Comparison of ENCODE assay signal across 8 cellular contexts in the genomic region with DNA sequence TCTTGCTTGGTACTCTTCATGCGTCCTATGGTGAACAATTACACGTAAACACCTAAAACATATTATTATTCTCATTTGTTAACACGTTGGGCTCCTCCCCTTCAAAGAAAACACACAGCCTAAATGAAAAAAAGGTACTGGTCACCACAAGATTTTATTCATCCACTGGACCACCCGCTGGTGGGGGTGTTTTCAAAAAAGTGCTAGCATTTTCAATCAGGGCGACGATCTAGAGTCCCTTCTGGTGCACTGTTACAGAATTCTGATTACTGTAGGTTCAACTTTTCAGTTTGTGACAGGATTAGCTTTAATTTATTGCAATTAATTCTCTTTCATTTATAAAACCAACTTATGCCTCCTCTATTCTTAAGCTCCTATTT. TPM values are rescaled to one million over a fixed set of nuclear protein-coding genes. Genes with fewer than 3 reads are reported as not detected.
DNase-seq lines count a peak whose midpoint lies in the region; ATAC-seq, FAIRE-seq and TF ChIP-seq lines count a peak whose summit lies in the region.

No MANE protein-coding gene starts in this region.

- H3K4me3 Mint-ChIP-seq in CD14-positive monocyte = peak overlapping the region; percentile 96 to 99

- H3K9me3 ChIP-seq in KOPT-K1 (ENCODE audit: insufficient read depth, low read length, poor library complexity, severe bottlenecking) = no peaks in the 10 kb centered on the region
- no peaks in the 10 kb centered on the region; the same call in 2 of the 3 replicates for H3K9me3 ChIP-seq in GM12878 (replicated peaks; ENCODE audit: control insufficient read depth, insufficient read depth, low read length)
- H3K9me3 ChIP-seq in transverse colon = no peaks in the 10 kb centered on the region

- TF ChIP-seq CTCF in CD14-positive monocyte (IDR thresholded peaks at IDR 0.05) = no peak
- no peak for TF ChIP-seq CTCF in GM12878 (IDR thresholded peaks at IDR 0.05 in 2 of 3, conservative IDR thresholded peaks at IDR 0.05 in 1 of 3; ENCODE audit: control insufficient read depth in 2 of 3, extremely low read depth in 1 of 3, insufficient read depth in 1 of 3, low read depth in 3 of 3, low read length in 3 of 3)
- no peak for TF ChIP-seq CTCF in lower leg skin (IDR thresholded peaks at IDR 0.05)
- no peak for TF ChIP-seq CTCF in transverse colon (IDR thresholded peaks at IDR 0.05)

- CTCF ChIA-PET in GM12878 (lab: Yijun Ruan, JAX) = interaction anchor here (1.8 to 3.1 kb wide), 2 partner anchors 106 to 136 kb away, joined by 5 to 20 read pairs; no protein-coding TSS in a partner anchor

- H3K4me1 ChIP-seq in GM12878 (ENCODE audit: control insufficient read depth, insufficient read depth, low read length) = no peaks in the 10 kb centered on the region
- H3K4me1 ChIP-seq in transverse colon = peaks cover 8 to 22% (median 13%) of the 10 kb centered on the region in 4 donors

- BruUV-seq in GM12878 (replicated peaks; lab: Mats Ljungman, UMichigan) = TSS peak; percentile 89

- POLR2A ChIA-PET in GM12878 (lab: Charles Lee) = interaction anchor here (0.7 to 1.6 kb wide), 2 partner anchors 106 to 110 kb away, joined by 3 to 4 read pairs; partner anchors contain the start of gene YBX3

- TF ChIP-seq POLR2A in GM12878 (IDR thresholded peaks at IDR 0.05; ENCODE audit: low read depth, low read length) = no peak
- TF ChIP-seq POLR2A in lower leg skin (IDR thresholded peaks at IDR 0.05) = no peak
- TF ChIP-seq POLR2A in transverse colon (IDR thresholded peaks at IDR 0.05) = no peak

- TF ChIP-seq EP300 in GM12878 (IDR thresholded peaks at IDR 0.05; ENCODE audit: borderline replicate concordance in 1 of 2, control insufficient read depth in 1 of 2, low read depth in 2 of 2, low read length in 2 of 2) = no peak
- no peak for TF ChIP-seq EP300 in transverse colon (IDR thresholded peaks at IDR 0.05; ENCODE audit: low read depth)

- H3K27ac Mint-ChIP-seq in CD14-positive monocyte = peak overlapping the region; percentile 95 to 100 (median 98)

- H3K4me3 ChIP-seq in GM12878 (peak overlapping the region; percentile 71), lower leg skin (ENCODE audit: low read depth, poor library complexity, severe bottlenecking) (peak overlapping the region; percentile 82), transverse colon (peak overlapping the region; percentile 70 to 96 (median 84))

- H3K27me3 ChIP-seq in GM12878 (replicated peaks in 1 of 2; ENCODE audit: control insufficient read depth in 2 of 2, insufficient read depth in 2 of 2, low read length in 1 of 2) (no peaks in the 10 kb centered on the region), transverse colon (no peaks in the 10 kb centered on the region)

- peaks cover 1 to 2% (median 1%) of the 10 kb centered on the region in 3 donors for H3K27me3 Mint-ChIP-seq in CD14-positive monocyte (ENCODE audit: low read depth in 3 of 3)

- H3K9me3 Mint-ChIP-seq in CD14-positive monocyte = peaks cover 0 to 2% (median 0%) of the 10 kb centered on the region in 7 donors

- RAD21 ChIA-PET in GM12878 (lab: Charles Lee; ENCODE audit: unreplicated experiment) = no interaction called here

- peak overlapping the region; percentile 36 for H3K4me2 ChIP-seq in GM12878 (ENCODE audit: control insufficient read depth, insufficient read depth)

- 0% methylated on average over 6 of the region's 6 CpGs for WGBS in GM12878 (ENCODE audit: insufficient coverage, insufficient replicate concordance, low lambda C conversion rate, missing lambda C conversion rate)
- WGBS in lower leg skin, 2 donors = 1 to 2% methylated on average over 6 of the region's 6 CpGs
- 0 to 1% methylated on average over 2 to 6 of the region's 6 CpGs for WGBS in transverse colon (ENCODE audit: low coverage in 1 of 2), 2 donors

- peaks cover 19 to 29% of the 10 kb centered on the region in 2 donors for H3K36me3 Mint-ChIP-seq in CD14-positive monocyte

- H3K79me2 ChIP-seq in GM12878 (ENCODE audit: control insufficient read depth, insufficient read depth, low read length) = peaks cover 29% of the 10 kb centered on the region

- SMC1A ChIA-PET in GM12878 (lab: Charles Lee; ENCODE audit: uncharacterized antibody, unreplicated experiment) = interaction anchor here (0.9 to 1.2 kb wide), 4 partner anchors 54 to 1149 kb away, joined by 3 to 4 read pairs (median 3); no protein-coding TSS in a partner anchor

- no peak for TF ChIP-seq RAD21 in GM12878 (IDR thresholded peaks at IDR 0.05; ENCODE audit: insufficient read depth, low read depth, low read length)

- H3K9ac ChIP-seq in GM12878 (ENCODE audit: control insufficient read depth, insufficient read depth, low read length) = peak overlapping the region; percentile 87

- in situ Hi-C loops in GM12878 (cut with MboI) (no loop called here), transverse colon (cut with MboI; ENCODE audit: low pct_ligation_motif_present in 1 of 4, low pct_unique_long_range_greater_than_20kb in 1 of 4, low sequenced_read_pairs in 3 of 4) (loop anchor here in 1 of 4 donors (25.0 kb wide), 1 partner anchor 124 kb away; no protein-coding TSS in a partner anchor)

- peak; percentile 6 for ATAC-seq in GM21390 (IDR thresholded peaks at IDR 0.05; ENCODE audit: unreplicated experiment)
- peak; percentile 18 for ATAC-seq in GM12878
- no peak for ATAC-seq in HG03469 (IDR thresholded peaks at IDR 0.05; ENCODE audit: unreplicated experiment)

- DNase-seq in CD14-positive monocyte (ENCODE audit: low spot score) (no peak), GM12878 (ENCODE audit: low read depth, low spot score) (no peak), lower leg skin (ENCODE audit: low spot score in 2 of 2) (no peak), transverse colon (no peak), CD1c-positive myeloid dendritic cell (ENCODE audit: extremely low spot score) (no peak)

- intact Hi-C loops in CD14-positive monocyte (cut with micrococcal nuclease) = loop anchor here in 1 of 2 donors (10.0 kb wide), 1 partner anchor 112 kb away; the partner anchor contains the start of gene YBX3
- intact Hi-C loops in GM12878 (cut with micrococcal nuclease; ENCODE audit: unreplicated experiment) = loop anchor here (5.0 kb wide), 1 partner anchor 139 kb away; no protein-coding TSS in a partner anchor
- intact Hi-C loops in lower leg skin (cut with DNase I; ENCODE audit: low total_unique reads) = no loop called here
- intact Hi-C loops in transverse colon (cut with DNase I; ENCODE audit: low total_unique reads) = loop anchor here (10.0 kb wide), 1 partner anchor 142 kb away; no protein-coding TSS in a partner anchor

- H4K20me1 ChIP-seq in GM12878 (ENCODE audit: control insufficient read depth, insufficient read depth) = no peaks in the 10 kb centered on the region

- FAIRE-seq in GM12878 (lab: Jason Lieb, UNC) = no peak

- H3K4me1 Mint-ChIP-seq in CD14-positive monocyte = peaks cover 15% of the 10 kb centered on the region

- H3K27ac ChIP-seq in KOPT-K1 (ENCODE audit: low read depth, low read length, poor library complexity, severe bottlenecking) (peak overlapping the region; percentile 83), GM12878 (ENCODE audit: control insufficient read depth, insufficient read depth) (peak overlapping the region; percentile 88), transverse colon (peak overlapping the region; percentile 85 to 96 (median 92))

- H3K36me3 ChIP-seq in KOPT-K1 (ENCODE audit: insufficient read depth, low read length) (peaks cover 40% of the 10 kb centered on the region), GM12878 (ENCODE audit: control insufficient read depth in 2 of 2, insufficient read depth in 2 of 2, low read length in 1 of 2) (peaks cover 2 to 3% of the 10 kb centered on the region in 2 experiments; a peak in 3 of 4 replicates), transverse colon (peaks cover 0 to 12% (median 3%) of the 10 kb centered on the region in 4 donors)

- H2AFZ ChIP-seq in GM12878 (ENCODE audit: control insufficient read depth, low read depth, low read length) = peak overlapping the region; percentile 96

TF ChIP-seq in GM12878, 131 proteins besides CTCF, POLR2A, EP300 and RAD21 (continues in another document):
- TF ChIP-seq, protein P1, sequence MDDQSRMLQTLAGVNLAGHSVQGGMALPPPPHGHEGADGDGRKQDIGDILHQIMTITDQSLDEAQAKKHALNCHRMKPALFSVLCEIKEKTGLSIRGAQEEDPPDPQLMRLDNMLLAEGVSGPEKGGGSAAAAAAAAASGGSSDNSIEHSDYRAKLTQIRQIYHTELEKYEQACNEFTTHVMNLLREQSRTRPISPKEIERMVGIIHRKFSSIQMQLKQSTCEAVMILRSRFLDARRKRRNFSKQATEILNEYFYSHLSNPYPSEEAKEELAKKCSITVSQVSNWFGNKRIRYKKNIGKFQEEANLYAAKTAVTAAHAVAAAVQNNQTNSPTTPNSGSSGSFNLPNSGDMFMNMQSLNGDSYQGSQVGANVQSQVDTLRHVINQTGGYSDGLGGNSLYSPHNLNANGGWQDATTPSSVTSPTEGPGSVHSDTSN (IDR thresholded peaks at IDR 0.05; ENCODE audit: insufficient replicate concordance, low read depth, low read length) = no peak
- TF ChIP-seq SMARCA5 (IDR thresholded peaks at IDR 0.05) = no peak
- no peak for TF ChIP-seq YBX1 (IDR thresholded peaks at IDR 0.05)
- no peak for TF ChIP-seq ZZZ3 (IDR thresholded peaks at IDR 0.05; ENCODE audit: control insufficient read depth, insufficient read length, low read depth)
- no peak for TF ChIP-seq BCL11A (IDR thresholded peaks at IDR 0.05; ENCODE audit: low read depth, low read length)

RNA-seq across cellular contexts. Expression of gene MAGOHB, which starts 0.5 kb away (rescaled TPM):
- polyA plus RNA-seq in CD14-positive monocyte (10 to 100 TPM; 19.5 to 23.5 TPM), GM12878 (2011; rRNA removed) (35.7 and 54.6 TPM in 2 replicates), GM12878 (2014; fragmentation: Illumina TruSeq; extraction: Trizol) (30.9 and 39.6 TPM in 2 replicates), GM12878 (2014; fragmentation: Nextera tagmentation; extraction: Ambion mirVana) (100 to 1,000 TPM; 151 to 161 TPM), GM12878 (2014; rRNA removed) (53.1 and 55.9 TPM in 2 replicates), GM12878 (2016; fragmentation: Nextera tagmentation; extraction: Ambion mirVana) (100 to 1,000 TPM; 215 to 217 TPM)
- total RNA-seq in GM12878 (2013; cell fraction: nucleolus; rRNA removed) = 143 and 161 TPM in 2 replicates
- total RNA-seq in GM12878 (2014; rRNA removed) (30.6 and 34.2 TPM in 2 replicates), GM12878 (2014; rRNA removed; fragmentation: Illumina TruSeq; extraction: Trizol) (49.9 and 54.6 TPM in 2 replicates), GM12878 (2021) (41.9 and 43.0 TPM in 2 replicates), lower leg skin (10 to 100 TPM in 3 of 4 donors, 1 to 10 TPM in 1; 9.5 to 61.3 (median 16.9) TPM), transverse colon (1 to 10 TPM in 2 of 4 donors, under 1 TPM in 1, not detected in 1; 0.75 to 9.7 (median 8.1) TPM)
- polyA plus RNA-seq in GM12878 (2011; ENCODE audit: low read depth) = 15.6 TPM
- 8.9 and 9.1 TPM in 2 replicates for polyA plus RNA-seq in GM12878 (2011; cell fraction: cytosol; rRNA removed)
- 28.9 and 32.0 TPM in 2 replicates for polyA plus RNA-seq in GM12878 (2011; cell fraction: nucleus; rRNA removed)
- polyA plus RNA-seq in GM12878 (2012) = 26.3 and 31.8 TPM in 2 replicates
- polyA minus RNA-seq in GM12878 (2011; rRNA and poly(A)+ RNA removed) = 16.3 and 21.9 TPM in 2 replicates
- 6.4 and 9.9 TPM in 2 replicates for polyA minus RNA-seq in GM12878 (2011; cell fraction: cytosol; rRNA and poly(A)+ RNA removed)
- 48.8 and 74.1 TPM in 2 replicates for polyA minus RNA-seq in GM12878 (2011; cell fraction: nucleus; rRNA and poly(A)+ RNA removed)
